In the genomic region with DNA sequence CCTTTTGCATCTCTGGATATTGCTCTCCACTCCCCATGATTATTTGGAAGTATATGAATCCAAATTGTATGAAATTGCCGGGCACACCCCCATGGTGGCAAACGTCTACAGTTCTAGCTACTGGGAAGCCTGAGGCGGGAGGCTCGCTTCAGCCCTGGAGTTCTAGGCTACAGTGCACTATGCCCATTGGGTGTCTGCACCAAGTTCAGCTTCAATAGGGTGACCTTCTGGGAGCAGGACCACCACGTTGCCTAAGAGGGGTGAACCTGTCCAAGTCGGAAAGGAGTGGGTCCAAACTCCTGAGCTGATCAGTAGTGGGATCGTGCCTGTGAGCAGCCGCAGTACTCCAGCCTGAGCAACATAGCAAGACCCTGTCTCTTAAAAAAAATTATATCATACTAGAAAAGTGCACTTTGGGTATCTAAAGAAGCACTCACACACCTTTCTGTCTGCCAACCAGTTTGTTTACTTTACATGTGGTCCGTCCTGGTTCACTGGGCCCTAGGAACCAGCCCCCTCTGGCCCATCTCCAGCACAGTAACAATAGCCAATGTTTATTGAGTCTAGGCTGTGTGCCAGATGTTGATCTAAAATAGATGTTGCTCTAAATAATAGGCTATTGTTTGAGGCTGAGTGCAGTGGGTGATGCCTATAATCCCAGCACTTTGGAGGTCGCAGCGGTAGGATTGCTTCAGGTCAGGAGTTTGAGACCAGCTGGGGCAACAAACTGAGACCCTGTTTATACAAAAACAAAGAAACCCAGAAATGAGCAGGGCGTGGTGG, we compare ENCODE assay signal across 10 cellular contexts. TPM values are rescaled to one million over a fixed set of nuclear protein-coding genes. Genes with fewer than 3 reads are reported as not detected.
DNase-seq lines count a peak whose midpoint lies in the region; TF ChIP-seq lines count a peak whose summit lies in the region.
"Had no signal": no experiment of that assay in that cellular context is flagged by ENCODE, and none has a peak within 500 bp of the region (broad histone marks: within the 10 kb centered on the region; RNA-seq: fewer than 3 reads in every experiment).

No MANE protein-coding gene starts in this region.

- H3K4me3 ChIP-seq in cardiac fibroblast (replicated peaks in 1 of 2; ENCODE audit: low read depth in 2 of 2, low read length in 2 of 2): no peak overlapping the region
- H3K4me3 ChIP-seq: suprapubic skin had no signal

- no peak for TF ChIP-seq CTCF in cardiac fibroblast (IDR thresholded peaks at IDR 0.05; ENCODE audit: low read depth, low read length)

- DNase-seq in DMS153 (lab: John Stamatoyannopoulos, UW) (peak; percentile 92), NCI-H2107 treated with DMSO at 0.1 percent for 48 hours (lab: John Stamatoyannopoulos, UW; ENCODE audit: unreplicated experiment) (peak; percentile 96), cardiac fibroblast (ENCODE audit: low read depth in 2 of 2) (peak; percentile 51 to 65), lung microvascular endothelial cell (ENCODE audit: low read depth in 2 of 2) (peak; percentile 88 to 97), NOMO-1 treated with DMSO at 0.1 percent for 48 hours (lab: John Stamatoyannopoulos, UW; ENCODE audit: unreplicated experiment) (no peak)
- no peak for DNase-seq in activated CD8-positive, alpha-beta memory T cell treated with anti-CD3 and anti-CD28 coated beads for 24 hours
- no peak for DNase-seq in stimulated activated CD4-positive, alpha-beta T cell treated with anti-CD3 and anti-CD28 coated beads, Interleukin-4, amount 100 ng/mL, for 4 hours
- no peak for DNase-seq in activated naive CD4-positive, alpha-beta T cell (lab: John Stamatoyannopoulos, UW)
- DNase-seq: activated CD4-positive, alpha-beta T cell treated with anti-CD3 and anti-CD28 coated beads for 36 hours had no signal

RNA-seq across cellular contexts. Expression of a gene that starts 16.4 kb away (rescaled TPM):
- total RNA-seq in lung microvascular endothelial cell: 33.6 and 49.2 TPM in 2 replicates

RNA-seq across cellular contexts. Expression of a gene that starts 24.9 kb away (rescaled TPM):
- 29.6 and 57.1 TPM in 2 replicates for total RNA-seq in lung microvascular endothelial cell

RNA-seq across cellular contexts. Expression of a gene that starts 32.9 kb away (rescaled TPM):
- total RNA-seq in lung microvascular endothelial cell: 10.2 and 16.1 TPM in 2 replicates

RNA-seq across cellular contexts. Expression of a gene that starts 57.7 kb away (rescaled TPM):
- 42.9 and 92.5 TPM in 2 replicates for total RNA-seq in lung microvascular endothelial cell

Comparison
In these comparisons a context has a peak if more than half of its experiments do, and no peak if none do; other contexts are left out.
1. DNase-seq: peak in DMS153 (single experiment), NCI-H2107 treated with DMSO at 0.1 percent for 48 hours (single experiment), cardiac fibroblast (2 of 2) and lung microvascular endothelial cell (2 of 2); none in NOMO-1 treated with DMSO at 0.1 percent for 48 hours (single experiment), activated CD8-positive, alpha-beta memory T cell treated with anti-CD3 and anti-CD28 coated beads for 24 hours (single experiment), stimulated activated CD4-positive, alpha-beta T cell treated with anti-CD3 and anti-CD28 coated beads, Interleukin-4, amount 100 ng/mL, for 4 hours (0 of 2) and activated naive CD4-positive, alpha-beta T cell (0 of 4).